ENCODE assay signal across 8 cellular contexts in the genomic region with DNA sequence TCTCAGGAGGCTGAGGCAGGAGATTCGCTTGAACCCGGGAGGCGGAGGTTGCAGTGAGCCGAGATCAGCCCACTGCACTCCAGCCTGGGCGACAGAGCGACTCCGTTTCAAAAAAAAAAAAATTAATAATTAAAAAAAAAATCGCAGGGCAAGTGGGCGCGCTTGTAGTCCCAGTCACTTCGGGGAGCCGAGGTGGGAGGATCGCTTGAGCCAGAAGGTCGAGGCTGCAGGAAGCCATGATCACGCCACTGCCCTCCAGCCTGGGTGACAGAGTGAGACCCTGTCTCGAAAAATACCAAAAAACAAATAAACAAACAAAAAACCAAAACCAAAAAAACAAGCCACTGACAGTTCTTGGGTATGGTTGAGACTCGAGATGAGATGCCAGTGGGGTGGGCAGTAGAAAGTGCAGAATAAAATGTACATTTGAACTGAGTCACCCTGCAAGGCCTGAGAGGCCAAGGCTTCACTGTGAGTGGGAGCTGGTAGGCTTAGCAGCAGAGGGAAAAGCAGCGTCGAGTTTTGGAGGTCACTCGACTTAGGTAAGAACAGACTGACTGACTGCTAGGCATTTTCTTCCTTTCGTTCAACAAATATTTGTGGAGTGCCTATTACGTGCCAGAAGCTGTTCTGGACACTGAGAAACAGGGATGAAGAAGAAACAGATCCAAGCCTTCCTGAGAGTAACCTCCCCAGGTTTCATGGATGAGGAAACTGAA. TPM values are rescaled to one million over a fixed set of nuclear protein-coding genes. Genes with fewer than 3 reads are reported as not detected.
DNase-seq lines count a peak whose midpoint lies in the region; ATAC-seq and TF ChIP-seq lines count a peak whose summit lies in the region.

No MANE protein-coding gene starts in this region.

- peak overlapping the region; percentile 89 for H3K4me3 ChIP-seq in OCI-LY7 (ENCODE audit: low read depth, low read length, poor library complexity, severe bottlenecking)

- intact Hi-C loops in OCI-LY7 (cut with micrococcal nuclease; ENCODE audit: unreplicated experiment), result loop anchor here (2.0 to 10.0 kb wide), 3 partner anchors 133 to 279 kb away; a partner anchor contains a TSS
- intact Hi-C loops in dendritic cell treated with granulocyte-macrophage colony-stimulating factor and Interleukin-4, amounts not matched to agents 40 ng/mL and 50 ng/mL, for 4 days (cut with micrococcal nuclease), result loop anchor here (1.0 to 2.0 kb wide), 3 partner anchors 10 to 133 kb away; a partner anchor contains a TSS

- no peaks in the 10 kb centered on the region for H3K9me3 Mint-ChIP-seq in dendritic cell treated with granulocyte-macrophage colony-stimulating factor and Interleukin-4, amounts not matched to agents 40 ng/mL and 50 ng/mL, for 4 days
- H3K9me3 Mint-ChIP-seq in neural crest cell, result no peaks in the 10 kb centered on the region

- peaks cover 56% of the 10 kb centered on the region for H3K79me2 ChIP-seq in OCI-LY7 (ENCODE audit: insufficient read depth, low read depth, low read length)

- H3K4me3 Mint-ChIP-seq in dendritic cell treated with granulocyte-macrophage colony-stimulating factor and Interleukin-4, amounts not matched to agents 40 ng/mL and 50 ng/mL, for 4 days, result peak overlapping the region; percentile 98
- peak overlapping the region; percentile 96 for H3K4me3 Mint-ChIP-seq in neural crest cell

- H3K27ac Mint-ChIP-seq in dendritic cell treated with granulocyte-macrophage colony-stimulating factor and Interleukin-4, amounts not matched to agents 40 ng/mL and 50 ng/mL, for 4 days, result peak overlapping the region; percentile 99
- no peak overlapping the region for H3K27ac Mint-ChIP-seq in neural crest cell (ENCODE audit: unreplicated experiment)

- CTCF ChIA-PET in OCI-LY7 (lab: Charles Lee; ENCODE audit: unreplicated experiment) (no interaction called here), HEK293T (lab: Yijun Ruan, JAX) (interaction anchor here (0.6 to 0.9 kb wide), 2 partner anchors 279 to 396 kb away, joined by 3 to 4 read pairs; no protein-coding TSS in a partner anchor)

- H3K27ac ChIP-seq in OCI-LY7 (ENCODE audit: low read depth, low read length, poor library complexity, severe bottlenecking), result peak overlapping the region; percentile 90

- ATAC-seq in GM19324 (IDR thresholded peaks at IDR 0.05; ENCODE audit: low FRiP score, unreplicated experiment) (no peak), HG03354 (IDR thresholded peaks at IDR 0.05; ENCODE audit: poor library complexity, severe bottlenecking, unreplicated experiment) (no peak)

- POLR2A ChIA-PET in OCI-LY7 (lab: Charles Lee) (interaction anchor here (0.7 to 4.4 kb wide), 18 partner anchors 11 to 289 kb away, joined by 3 to 56 read pairs (median 6); a partner anchor contains a TSS), HEK293T (lab: Yijun Ruan, JAX) (interaction anchor here (0.6 to 4.5 kb wide), 16 partner anchors 9 to 211 kb away, joined by 3 to 83 read pairs (median 4); a partner anchor contains a TSS)

- BruUV-seq in OCI-LY7 (replicated peaks; lab: Mats Ljungman, UMichigan), result TSS peak; percentile 98

- peaks cover 30% of the 10 kb centered on the region for H3K4me1 ChIP-seq in OCI-LY7 (ENCODE audit: insufficient read depth, low read length, poor library complexity, severe bottlenecking)

- DNase-seq in NCI-H146 (lab: John Stamatoyannopoulos, UW) (peak; percentile 38), NCI-H146 treated with DMSO at 0.1 percent for 48 hours (lab: John Stamatoyannopoulos, UW; ENCODE audit: unreplicated experiment) (no peak), OCI-LY7 (ENCODE audit: low spot score) (no peak), neural crest cell (ENCODE audit: low read depth, low spot score) (no peak), HEK293T (ENCODE audit: extremely low spot score) (no peak)

- H3K27me3 Mint-ChIP-seq in dendritic cell treated with granulocyte-macrophage colony-stimulating factor and Interleukin-4, amounts not matched to agents 40 ng/mL and 50 ng/mL, for 4 days, result no peaks in the 10 kb centered on the region
- H3K27me3 Mint-ChIP-seq in neural crest cell (ENCODE audit: low read depth), result peaks cover 9% of the 10 kb centered on the region

- H4K20me1 ChIP-seq in OCI-LY7 (ENCODE audit: insufficient read depth, low read length), result peaks cover 20% of the 10 kb centered on the region

- peak overlapping the region; percentile 65 for H3K4me2 ChIP-seq in OCI-LY7 (ENCODE audit: low read length)

- H3K9me2 ChIP-seq in OCI-LY7 (ENCODE audit: insufficient read depth, low read length), result no peaks in the 10 kb centered on the region

- H3K36me3 Mint-ChIP-seq in dendritic cell treated with granulocyte-macrophage colony-stimulating factor and Interleukin-4, amounts not matched to agents 40 ng/mL and 50 ng/mL, for 4 days (ENCODE audit: low read depth), result peaks cover 44% of the 10 kb centered on the region
- peaks cover 3% of the 10 kb centered on the region for H3K36me3 Mint-ChIP-seq in neural crest cell (ENCODE audit: low read depth)

- H3K9me3 ChIP-seq in OCI-LY7 (ENCODE audit: low read length), result no peaks in the 10 kb centered on the region

- H3K36me3 ChIP-seq in OCI-LY7 (ENCODE audit: insufficient read depth, low read length), result peaks cover 39% of the 10 kb centered on the region

- peaks cover 12% of the 10 kb centered on the region for H3K4me1 Mint-ChIP-seq in dendritic cell treated with granulocyte-macrophage colony-stimulating factor and Interleukin-4, amounts not matched to agents 40 ng/mL and 50 ng/mL, for 4 days (ENCODE audit: low read depth)
- peaks cover 29% of the 10 kb centered on the region for H3K4me1 Mint-ChIP-seq in neural crest cell

- no peak for TF ChIP-seq CTCF in OCI-LY7 (conservative IDR thresholded peaks at IDR 0.05; ENCODE audit: low read length)
- no peak for TF ChIP-seq CTCF in neural crest cell (conservative IDR thresholded peaks at IDR 0.05)

- peak overlapping the region; percentile 70 for H2AFZ ChIP-seq in OCI-LY7 (ENCODE audit: low read length)

TF ChIP-seq in HEK293T, 16 proteins besides CTCF, POLR2A, EP300 and RAD21:
- TF ChIP-seq TARDBP (IDR thresholded peaks at IDR 0.05) (no peak), LEF1 (IDR thresholded peaks at IDR 0.05; ENCODE audit: borderline replicate concordance) (no peak), CTBP1 (IDR thresholded peaks at IDR 0.05; ENCODE audit: borderline replicate concordance) (no peak), FOXK2 (IDR thresholded peaks at IDR 0.05) (no peak), ARNT (IDR thresholded peaks at IDR 0.05) (no peak), BHLHE40 (IDR thresholded peaks at IDR 0.05; ENCODE audit: borderline replicate concordance) (no peak)
- TF ChIP-seq, protein P1, sequence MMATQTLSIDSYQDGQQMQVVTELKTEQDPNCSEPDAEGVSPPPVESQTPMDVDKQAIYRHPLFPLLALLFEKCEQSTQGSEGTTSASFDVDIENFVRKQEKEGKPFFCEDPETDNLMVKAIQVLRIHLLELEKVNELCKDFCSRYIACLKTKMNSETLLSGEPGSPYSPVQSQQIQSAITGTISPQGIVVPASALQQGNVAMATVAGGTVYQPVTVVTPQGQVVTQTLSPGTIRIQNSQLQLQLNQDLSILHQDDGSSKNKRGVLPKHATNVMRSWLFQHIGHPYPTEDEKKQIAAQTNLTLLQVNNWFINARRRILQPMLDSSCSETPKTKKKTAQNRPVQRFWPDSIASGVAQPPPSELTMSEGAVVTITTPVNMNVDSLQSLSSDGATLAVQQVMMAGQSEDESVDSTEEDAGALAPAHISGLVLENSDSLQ (IDR thresholded peaks at IDR 0.05), result no peak

RNA-seq across cellular contexts. Expression of a gene that starts 0.6 kb away (rescaled TPM):
- 398 and 399 TPM in 2 replicates for total RNA-seq in OCI-LY7 (2014; rRNA removed; shearing (Covaris generic))
- total RNA-seq in OCI-LY7 (2022) (700 and 1,156 TPM in 2 replicates), neural crest cell (297 and 353 TPM in 2 replicates)

RNA-seq across cellular contexts. Expression of a gene that starts 18.4 kb away (rescaled TPM):
- total RNA-seq in OCI-LY7 (2014; rRNA removed; shearing (Covaris generic)), result not detected in 2 replicates
- total RNA-seq in OCI-LY7 (2022) (not detected in 2 replicates), neural crest cell (0.93 and 1.2 TPM in 2 replicates)
